Comparison of ENCODE assay signal across 9 cellular contexts in the genomic region with DNA sequence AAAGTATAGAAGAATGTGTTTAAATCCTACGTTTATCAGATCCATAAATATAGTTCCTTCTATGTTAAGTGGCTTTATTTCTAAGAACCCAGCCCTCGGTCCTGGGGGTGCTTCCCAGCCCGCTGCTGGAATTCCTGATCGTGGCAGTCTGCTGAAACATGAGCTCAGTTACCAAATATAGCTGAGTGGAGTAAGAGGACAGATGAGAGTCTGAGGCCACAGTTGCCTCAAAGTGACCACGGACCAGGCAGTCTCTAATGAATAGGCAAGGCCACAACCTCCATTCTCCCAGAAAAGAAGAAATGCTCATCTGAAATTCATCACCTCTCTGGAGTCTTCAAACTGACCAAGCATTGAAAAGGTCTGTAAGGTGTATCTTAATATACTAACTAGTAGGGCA. TPM values are rescaled to one million over a fixed set of nuclear protein-coding genes. Genes with fewer than 3 reads are reported as not detected.
DNase-seq lines count a peak whose midpoint lies in the region; ATAC-seq and TF ChIP-seq lines count a peak whose summit lies in the region.
"Had no signal": no experiment of that assay in that cellular context is flagged by ENCODE, and none has a peak within 500 bp of the region (broad histone marks: within the 10 kb centered on the region; RNA-seq: fewer than 3 reads in every experiment).

Gene PALLD, plus strand, starts transcription at position 219 of the 400 bp plus-strand sequence.

- no peaks in the 10 kb centered on the region for H3K79me2 ChIP-seq in GM23338 (replicated peaks; ENCODE audit: insufficient read depth)

- H3K4me3 ChIP-seq in GM23338, result no peak within 1 kb of the TSS
- H3K4me3 ChIP-seq in psoas muscle, result peak within 1 kb of the TSS; percentile 65

- H3K27ac ChIP-seq in GM23338 (ENCODE audit: low read depth) (no peak within 1 kb of the TSS), psoas muscle (peak within 1 kb of the TSS; percentile 93)

- no peak within 1 kb of the TSS for H3K4me2 ChIP-seq in GM23338

- ATAC-seq in GM23338 (peak; percentile 48), Right ventricle myocardium inferior (peak; percentile 94), psoas muscle (peak; percentile 94 to 98 (median 96)), HG03457 (IDR thresholded peaks at IDR 0.05; ENCODE audit: unreplicated experiment) (no peak), HG02970 (IDR thresholded peaks at IDR 0.05; ENCODE audit: low FRiP score, unreplicated experiment) (no peak), HG03196 (IDR thresholded peaks at IDR 0.05; ENCODE audit: unreplicated experiment) (no peak)

- 13 to 19% (median 16%) methylated on average over 5 of the region's 5 CpGs for WGBS in psoas muscle, 3 donors

- H4K20me1 ChIP-seq in GM23338 (replicated peaks; ENCODE audit: insufficient read depth), result no peaks in the 10 kb centered on the region

- intact Hi-C loops in activated T-helper 2 cell treated with anti-CD3 and anti-CD28 coated beads, Interferon-gamma antibody, Interleukin-2, Interleukin-4, amounts not matched to agents 10 μg/mL and 5 μg/mL and 100 μg/mL, durations not matched to agents 14 hours and 24 hours and 36 hours (cut with micrococcal nuclease), result no loop called here
- intact Hi-C loops in Right ventricle myocardium inferior (cut with DNase I) (loop anchor here (1.0 to 5.0 kb wide), 3 partner anchors 17 to 240 kb away; partner anchors contain the start of gene DDX60L), psoas muscle (cut with DNase I) (no loop called here)

- no peaks in the 10 kb centered on the region for H3F3A ChIP-seq in GM23338 (replicated peaks; ENCODE audit: low read depth)

- H3K9me2 ChIP-seq in GM23338 (ENCODE audit: insufficient read depth), result no peaks in the 10 kb centered on the region

- H3K9me3 Mint-ChIP-seq in GM23338, result no peaks in the 10 kb centered on the region
- H3K9me3 Mint-ChIP-seq in activated T-helper 2 cell treated with anti-CD3 and anti-CD28 coated beads, Interferon-gamma antibody, Interleukin-2, Interleukin-4, amounts not matched to agents 10 μg/mL and 5 μg/mL and 100 μg/mL, durations not matched to agents 14 hours and 24 hours and 36 hours, result no peaks in the 10 kb centered on the region

- no peak for TF ChIP-seq CTCF in GM23338 (conservative IDR thresholded peaks at IDR 0.05; ENCODE audit: low read depth in 2 of 2)
- TF ChIP-seq CTCF in psoas muscle (IDR thresholded peaks at IDR 0.05), result no peak

- DNase-seq in GM23338 (ENCODE audit: low spot score), result no peak
- no peak for DNase-seq in activated T-helper 2 cell treated with anti-CD3 and anti-CD28 coated beads, Interferon-gamma antibody, Interleukin-2, Interleukin-4, amounts not matched to agents 10 μg/mL and 5 μg/mL and 100 μg/mL, durations not matched to agents 14 hours and 24 hours and 36 hours (ENCODE audit: low spot score)
- DNase-seq in Right ventricle myocardium inferior (ENCODE audit: missing footprints), result no peak
- DNase-seq in psoas muscle, result peak; percentile 27 to 67
- DNase-seq in NCI-H1930 (lab: John Stamatoyannopoulos, UW), result no peak
- DNase-seq: NCI-H446 had no signal

- H2AFZ ChIP-seq in GM23338, result peak within 1 kb of the TSS; percentile 44; the same call in 1 of the 2 replicates

- H3K27ac Mint-ChIP-seq in GM23338, result 0 out of 2 replicates have a peak within 1 kb of the TSS, but pooled peaks have one; percentile 36
- H3K27ac Mint-ChIP-seq in activated T-helper 2 cell treated with anti-CD3 and anti-CD28 coated beads, Interferon-gamma antibody, Interleukin-2, Interleukin-4, amounts not matched to agents 10 μg/mL and 5 μg/mL and 100 μg/mL, durations not matched to agents 14 hours and 24 hours and 36 hours, result no peak within 1 kb of the TSS

- peaks cover 30% of the 10 kb centered on the region for H3K4me1 Mint-ChIP-seq in GM23338
- H3K4me1 Mint-ChIP-seq in activated T-helper 2 cell treated with anti-CD3 and anti-CD28 coated beads, Interferon-gamma antibody, Interleukin-2, Interleukin-4, amounts not matched to agents 10 μg/mL and 5 μg/mL and 100 μg/mL, durations not matched to agents 14 hours and 24 hours and 36 hours (ENCODE audit: low read depth), result no peaks in the 10 kb centered on the region

- no peaks in the 10 kb centered on the region for H3K9me3 ChIP-seq in psoas muscle

- H3K4me1 ChIP-seq in GM23338 (ENCODE audit: insufficient read depth) (peaks cover 14% of the 10 kb centered on the region), psoas muscle (peaks cover 11% of the 10 kb centered on the region)

- H3K27me3 ChIP-seq in GM23338 (ENCODE audit: insufficient read depth) (no peaks in the 10 kb centered on the region), psoas muscle (ENCODE audit: insufficient read depth in 3 of 3, low read length in 2 of 3) (no peaks in the 10 kb centered on the region)

- H3K4me3 Mint-ChIP-seq in GM23338, result no peak within 1 kb of the TSS
- no peak within 1 kb of the TSS for H3K4me3 Mint-ChIP-seq in activated T-helper 2 cell treated with anti-CD3 and anti-CD28 coated beads, Interferon-gamma antibody, Interleukin-2, Interleukin-4, amounts not matched to agents 10 μg/mL and 5 μg/mL and 100 μg/mL, durations not matched to agents 14 hours and 24 hours and 36 hours (ENCODE audit: low read depth)

- H3K36me3 Mint-ChIP-seq in GM23338 (ENCODE audit: low read depth), result no peaks in the 10 kb centered on the region
- H3K36me3 Mint-ChIP-seq in activated T-helper 2 cell treated with anti-CD3 and anti-CD28 coated beads, Interferon-gamma antibody, Interleukin-2, Interleukin-4, amounts not matched to agents 10 μg/mL and 5 μg/mL and 100 μg/mL, durations not matched to agents 14 hours and 24 hours and 36 hours (ENCODE audit: low read depth), result no peaks in the 10 kb centered on the region

- H3K36me3 ChIP-seq in GM23338 (ENCODE audit: insufficient read depth), result no peaks in the 10 kb centered on the region
- no peaks in the 10 kb centered on the region for H3K36me3 ChIP-seq in psoas muscle (ENCODE audit: insufficient read depth in 1 of 2, low read depth in 1 of 2)

- H3K27me3 Mint-ChIP-seq in GM23338 (ENCODE audit: insufficient read depth, low read depth, poor library complexity), result no peaks in the 10 kb centered on the region
- H3K27me3 Mint-ChIP-seq in activated T-helper 2 cell treated with anti-CD3 and anti-CD28 coated beads, Interferon-gamma antibody, Interleukin-2, Interleukin-4, amounts not matched to agents 10 μg/mL and 5 μg/mL and 100 μg/mL, durations not matched to agents 14 hours and 24 hours and 36 hours (ENCODE audit: low read depth), result peaks cover 41% of the 10 kb centered on the region

TF ChIP-seq in GM23338, 12 proteins besides CTCF, POLR2A, EP300 and RAD21 (continues in another document):
- TF ChIP-seq EZH2phosphoT487 (IDR thresholded peaks at IDR 0.05; ENCODE audit: unreplicated experiment), result no peak
- TF ChIP-seq CREB1 (CRISPR knock-in tag; IDR thresholded peaks at IDR 0.05; ENCODE audit: low read depth), result no peak
- TF ChIP-seq ZNF331 (CRISPR knock-in tag; IDR thresholded peaks at IDR 0.05; ENCODE audit: low read depth), result no peak
- TF ChIP-seq EZH2 (IDR thresholded peaks at IDR 0.05; ENCODE audit: low read depth, unreplicated experiment), result no peak
- TF ChIP-seq, protein P1, sequence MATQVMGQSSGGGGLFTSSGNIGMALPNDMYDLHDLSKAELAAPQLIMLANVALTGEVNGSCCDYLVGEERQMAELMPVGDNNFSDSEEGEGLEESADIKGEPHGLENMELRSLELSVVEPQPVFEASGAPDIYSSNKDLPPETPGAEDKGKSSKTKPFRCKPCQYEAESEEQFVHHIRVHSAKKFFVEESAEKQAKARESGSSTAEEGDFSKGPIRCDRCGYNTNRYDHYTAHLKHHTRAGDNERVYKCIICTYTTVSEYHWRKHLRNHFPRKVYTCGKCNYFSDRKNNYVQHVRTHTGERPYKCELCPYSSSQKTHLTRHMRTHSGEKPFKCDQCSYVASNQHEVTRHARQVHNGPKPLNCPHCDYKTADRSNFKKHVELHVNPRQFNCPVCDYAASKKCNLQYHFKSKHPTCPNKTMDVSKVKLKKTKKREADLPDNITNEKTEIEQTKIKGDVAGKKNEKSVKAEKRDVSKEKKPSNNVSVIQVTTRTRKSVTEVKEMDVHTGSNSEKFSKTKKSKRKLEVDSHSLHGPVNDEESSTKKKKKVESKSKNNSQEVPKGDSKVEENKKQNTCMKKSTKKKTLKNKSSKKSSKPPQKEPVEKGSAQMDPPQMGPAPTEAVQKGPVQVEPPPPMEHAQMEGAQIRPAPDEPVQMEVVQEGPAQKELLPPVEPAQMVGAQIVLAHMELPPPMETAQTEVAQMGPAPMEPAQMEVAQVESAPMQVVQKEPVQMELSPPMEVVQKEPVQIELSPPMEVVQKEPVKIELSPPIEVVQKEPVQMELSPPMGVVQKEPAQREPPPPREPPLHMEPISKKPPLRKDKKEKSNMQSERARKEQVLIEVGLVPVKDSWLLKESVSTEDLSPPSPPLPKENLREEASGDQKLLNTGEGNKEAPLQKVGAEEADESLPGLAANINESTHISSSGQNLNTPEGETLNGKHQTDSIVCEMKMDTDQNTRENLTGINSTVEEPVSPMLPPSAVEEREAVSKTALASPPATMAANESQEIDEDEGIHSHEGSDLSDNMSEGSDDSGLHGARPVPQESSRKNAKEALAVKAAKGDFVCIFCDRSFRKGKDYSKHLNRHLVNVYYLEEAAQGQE (IDR thresholded peaks at IDR 0.05; ENCODE audit: unreplicated experiment), result no peak
- TF ChIP-seq NANOG (IDR thresholded peaks at IDR 0.05; ENCODE audit: borderline replicate concordance), result no peak
- no peak for TF ChIP-seq JUNB (IDR thresholded peaks at IDR 0.05; ENCODE audit: unreplicated experiment)

RNA-seq across cellular contexts. Expression of gene PALLD, which starts in this region (rescaled TPM):
- total RNA-seq in GM23338 (2014; rRNA removed; shearing (Covaris generic)), result 23.5 and 30.2 TPM in 2 replicates
- polyA plus RNA-seq in GM23338 (2016; fragmentation: Nextera tagmentation; extraction: Ambion mirVana) (11.6 and 13.1 TPM in 2 replicates), psoas muscle (100 to 1,000 TPM in 1 of 3 donors, 10 to 100 TPM in 2; 19.2 to 108 (median 89.9) TPM)
- total RNA-seq in activated T-helper 2 cell treated with anti-CD3 and anti-CD28 coated beads, Interferon-gamma antibody, Interleukin-2, Interleukin-4, amounts not matched to agents 10 μg/mL and 5 μg/mL and 100 μg/mL, durations not matched to agents 14 hours and 24 hours and 36 hours, result 19.3 and 19.8 TPM in 2 replicates
- total RNA-seq in Right ventricle myocardium inferior (977 TPM), psoas muscle (100 to 1,000 TPM; 168 to 245 (median 201) TPM)

Comparison
In these comparisons a context has a peak if more than half of its experiments do, and no peak if none do; other contexts are left out.
1. ATAC-seq: peak in GM23338 (single experiment), Right ventricle myocardium inferior (single experiment) and psoas muscle (4 of 4); none in HG03457 (single experiment), HG02970 (single experiment) and HG03196 (single experiment).
2. DNase-seq: peak in psoas muscle (2 of 2); none in GM23338 (single experiment), activated T-helper 2 cell treated with anti-CD3 and anti-CD28 coated beads, Interferon-gamma antibody, Interleukin-2, Interleukin-4, amounts not matched to agents 10 μg/mL and 5 μg/mL and 100 μg/mL, durations not matched to agents 14 hours and 24 hours and 36 hours (single experiment), Right ventricle myocardium inferior (single experiment) and NCI-H1930 (0 of 2).